ENCODE assay signal across 19 cellular contexts in genomic region chr7:898460-898854, GRCh38.
"Had no signal": no experiment of that assay in that cellular context is flagged by ENCODE, and none has a peak within 500 bp of the region (broad histone marks: within the 10 kb centered on the region; RNA-seq: fewer than 3 reads in every experiment).

No MANE protein-coding gene starts in this region.

- H3K9ac ChIP-seq: parathyroid adenoma had no signal

- H3K27ac ChIP-seq: hepatocyte, lower lobe of right lung, parathyroid adenoma, tibial artery had no signal

- H2AFZ ChIP-seq: hepatocyte, parathyroid adenoma had no signal

- DNase-seq: cortex of kidney; effector memory CD8-positive, alpha-beta T cell; kidney glomerular epithelial cell; left ventricle myocardium inferior; lower lobe of right lung; naive thymus-derived CD8-positive, alpha-beta T cell; stimulated activated CD4-positive, alpha-beta T cell treated with anti-CD3 and anti-CD28 coated beads, Interleukin-12 subunit alpha, Interleukin-12 subunit beta, amount 100 ng/mL, for 4 hours; stimulated activated CD4-positive, alpha-beta T cell treated with anti-CD3 and anti-CD28 coated beads, Interleukin-1b, Interleukin-23, amount 100 ng/mL, for 48 hours; stimulated activated CD4-positive, alpha-beta T cell treated with anti-CD3 and anti-CD28 coated beads, Interleukin-4, amount 100 ng/mL, for 1 hour; stimulated activated naive CD4-positive, alpha-beta T cell treated with Interleukin-2 at 50 U/mL for 16 hours; stomach; tibial artery had no signal

- H3K79me2 ChIP-seq: hepatocyte, parathyroid adenoma had no signal

- H3K4me3 ChIP-seq: heart left ventricle, hepatocyte, left ventricle myocardium inferior, lower lobe of right lung, smooth muscle cell, stomach, tibial artery had no signal

- ATAC-seq: effector memory CD8-positive, alpha-beta T cell; left colon; lower lobe of right lung; sciatic nerve; stimulated activated effector memory CD8-positive, alpha-beta T cell treated with anti-CD3 and anti-CD28 coated beads, Interleukin-12 subunit alpha, Interleukin-12 subunit beta, amount 100 ng/mL, for 72 hours had no signal

- H3K27me3 ChIP-seq: hepatocyte, stomach had no signal

- H3K9me3 ChIP-seq: heart left ventricle, left ventricle myocardium inferior, lower lobe of right lung, stomach, tibial artery had no signal

- H3K4me2 ChIP-seq: hepatocyte, smooth muscle cell had no signal
